12 cellular contexts compared by ENCODE assay signal in genomic region chr9:4788703-4789102, GRCh38. TPM values are rescaled to one million over a fixed set of nuclear protein-coding genes. Genes with fewer than 3 reads are reported as not detected.
A peak's percentile ranks its signal among the peaks of the same experiment; 100 is the strongest.
DNase-seq lines count a peak whose midpoint lies in the region; ATAC-seq, FAIRE-seq and TF ChIP-seq lines count a peak whose summit lies in the region.
"Had no signal": no experiment of that assay in that cellular context is flagged by ENCODE, and none has a peak within 500 bp of the region (broad histone marks: within the 10 kb centered on the region; RNA-seq: fewer than 3 reads in every experiment).

No MANE protein-coding gene starts in this region.

- no peak for TF ChIP-seq EP300 in SK-N-SH (IDR thresholded peaks at IDR 0.05; ENCODE audit: borderline replicate concordance in 1 of 2, low read depth in 1 of 2, low read length in 1 of 2)

- H3K4me3 ChIP-seq in breast epithelium (no peak overlapping the region), bronchial epithelial cell (ENCODE audit: low read depth, low read length) (no peak overlapping the region), SK-N-SH (ENCODE audit: low read depth in 2 of 2, low read length in 1 of 2) (no peak overlapping the region)
- H3K4me3 ChIP-seq: BLaER1 had no signal

- ATAC-seq in foreskin keratinocyte: no peak
- ATAC-seq in stimulated activated naive B cell treated with anti-CD40 and anti-IgM and Interleukin-4, amounts not matched to agents 10 μg/mL and 1 μg/mL and 100 μg/mL, for 72 hours (replicated peaks): no peak

- H3K27ac ChIP-seq in breast epithelium: no peak overlapping the region
- H3K27ac ChIP-seq in foreskin keratinocyte: peak overlapping the region; percentile 44
- H3K27ac ChIP-seq in SK-N-SH (ENCODE audit: low read depth in 2 of 2, low read length in 1 of 2): no peak overlapping the region
- H3K27ac ChIP-seq: BLaER1 had no signal

- TF ChIP-seq CTCF in MCF 10A (IDR thresholded peaks at IDR 0.05; ENCODE audit: unreplicated experiment) (no peak), breast epithelium (IDR thresholded peaks at IDR 0.05) (no peak), bronchial epithelial cell (IDR thresholded peaks at IDR 0.05; ENCODE audit: insufficient read depth, low read length, severe bottlenecking) (no peak), foreskin keratinocyte (conservative IDR thresholded peaks at IDR 0.05) (no peak), SK-N-SH (IDR thresholded peaks at IDR 0.05) (no peak)

- no peak for TF ChIP-seq RAD21 in SK-N-SH (IDR thresholded peaks at IDR 0.05; ENCODE audit: low read length)

- no TSS peak for BruUV-seq in MCF 10A (replicated peaks; lab: Mats Ljungman, UMichigan)

- H3F3A ChIP-seq in SK-N-SH (replicated peaks; ENCODE audit: insufficient read depth): peaks cover 5% of the 10 kb centered on the region

- no peak overlapping the region for H3K4me3 Mint-ChIP-seq in MCF 10A (ENCODE audit: unreplicated experiment)
- H3K4me3 Mint-ChIP-seq in stimulated activated naive B cell treated with anti-CD40 and anti-IgM and Interleukin-4, amounts not matched to agents 10 μg/mL and 1 μg/mL and 100 μg/mL, for 72 hours: no peak overlapping the region
- H3K4me3 Mint-ChIP-seq: H9 had no signal

- no peaks in the 10 kb centered on the region for H3K4me1 ChIP-seq in breast epithelium
- H3K4me1 ChIP-seq in foreskin keratinocyte: peaks cover 16% of the 10 kb centered on the region
- no peaks in the 10 kb centered on the region; a peak in 1 of 4 replicates for H3K4me1 ChIP-seq in SK-N-SH (ENCODE audit: control insufficient read depth in 1 of 2, insufficient read depth in 2 of 2, low read depth in 1 of 2, low read length in 1 of 2)

- DNase-seq in MCF 10A (ENCODE audit: unreplicated experiment) (peak; percentile 12), breast epithelium (ENCODE audit: low spot score in 2 of 2) (no peak), bronchial epithelial cell (ENCODE audit: low read depth) (peak; percentile 86), foreskin keratinocyte (peak in 1 of 2 donors; percentile 60), SK-N-SH (no peak), UCSD-AML1 (lab: John Stamatoyannopoulos, UW; ENCODE audit: unreplicated experiment) (no peak)
- DNase-seq in stimulated activated naive B cell treated with anti-CD40 and anti-IgM and Interleukin-4, amounts not matched to agents 10 μg/mL and 1 μg/mL and 100 μg/mL, for 72 hours: no peak
- DNase-seq: 8988T; AML-193; CD8-positive, alpha-beta memory T cell; H9 had no signal

- no peak for FAIRE-seq in bronchial epithelial cell (lab: Jason Lieb, UNC)

- no peak for TF ChIP-seq POLR2A in breast epithelium (IDR thresholded peaks at IDR 0.05)

- peaks cover 7% of the 10 kb centered on the region for H3K79me2 ChIP-seq in SK-N-SH (ENCODE audit: insufficient read depth)

- H3K27me3 ChIP-seq in breast epithelium (no peaks in the 10 kb centered on the region), bronchial epithelial cell (ENCODE audit: control insufficient read depth, insufficient read depth, low read length) (no peaks in the 10 kb centered on the region), foreskin keratinocyte (no peaks in the 10 kb centered on the region), SK-N-SH (ENCODE audit: insufficient read depth) (no peaks in the 10 kb centered on the region)
- H3K27me3 ChIP-seq: BLaER1 had no signal

- no peaks in the 10 kb centered on the region for H3K9me2 ChIP-seq in SK-N-SH

- intact Hi-C loops in MCF 10A (cut with micrococcal nuclease): no loop called here
- intact Hi-C loops in breast epithelium (cut with DNase I; ENCODE audit: low total_unique reads): loop anchor here (1.0 kb wide), 1 partner anchor 7 kb away; no protein-coding TSS in a partner anchor

- H3K27me3 Mint-ChIP-seq in MCF 10A (ENCODE audit: insufficient read depth, unreplicated experiment): no peaks in the 10 kb centered on the region
- peaks cover 12 to 22% of the 10 kb centered on the region in 2 donors for H3K27me3 Mint-ChIP-seq in stimulated activated naive B cell treated with anti-CD40 and anti-IgM and Interleukin-4, amounts not matched to agents 10 μg/mL and 1 μg/mL and 100 μg/mL, for 72 hours

- no peak overlapping the region for H3K9ac ChIP-seq in SK-N-SH
- H3K9ac ChIP-seq: BLaER1 had no signal

- no peaks in the 10 kb centered on the region for H3K9me3 ChIP-seq in breast epithelium
- no peaks in the 10 kb centered on the region for H3K9me3 ChIP-seq in SK-N-SH
- H3K9me3 ChIP-seq: BLaER1 had no signal

- H3K27ac Mint-ChIP-seq in MCF 10A (ENCODE audit: low read depth, unreplicated experiment): peak overlapping the region; percentile 47
- no peak overlapping the region for H3K27ac Mint-ChIP-seq in stimulated activated naive B cell treated with anti-CD40 and anti-IgM and Interleukin-4, amounts not matched to agents 10 μg/mL and 1 μg/mL and 100 μg/mL, for 72 hours
- H3K27ac Mint-ChIP-seq: CD8-positive, alpha-beta memory T cell; H9 had no signal

- CTCF ChIA-PET in MCF 10A (lab: Yijun Ruan, JAX): interaction anchor here (0.6 to 11.2 kb wide), 8 partner anchors 8 to 967 kb away, joined by 3 to 175 read pairs (median 3); no protein-coding TSS in a partner anchor
- CTCF ChIA-PET in SK-N-SH (lab: Yijun Ruan, JAX): interaction anchor here (0.7 to 1.2 kb wide), 3 partner anchors 8 to 199 kb away, joined by 3 to 5 read pairs (median 3); no protein-coding TSS in a partner anchor

- H4K20me1 ChIP-seq in SK-N-SH (ENCODE audit: insufficient read depth): no peaks in the 10 kb centered on the region

- H2AFZ ChIP-seq in SK-N-SH (ENCODE audit: low read depth): no peak overlapping the region

- POLR2A ChIA-PET in MCF 10A (lab: Yijun Ruan, JAX) (interaction anchor here (0.6 to 2.1 kb wide), 8 partner anchors 26 to 768 kb away, joined by 3 to 11 read pairs (median 4); partner anchors contain the start of genes JAK2 and PLPP6), SK-N-SH (lab: Yijun Ruan, JAX) (no interaction called here)

- 84% methylated on average over 6 of the region's 6 CpGs for WGBS in SK-N-SH (ENCODE audit: low lambda C conversion rate)

- no peak overlapping the region for H3K4me2 ChIP-seq in SK-N-SH
- H3K4me2 ChIP-seq: BLaER1 had no signal

- no peaks in the 10 kb centered on the region for H3K36me3 ChIP-seq in breast epithelium
- no peaks in the 10 kb centered on the region for H3K36me3 ChIP-seq in bronchial epithelial cell (ENCODE audit: control insufficient read depth, insufficient read depth, low read length)
- H3K36me3 ChIP-seq in SK-N-SH (replicated peaks in 1 of 2; ENCODE audit: control insufficient read depth in 1 of 2, insufficient read depth in 2 of 2, low read length in 1 of 2): no peaks in the 10 kb centered on the region
- H3K36me3 ChIP-seq: BLaER1 had no signal

- H3K4me1 Mint-ChIP-seq in MCF 10A (ENCODE audit: insufficient read depth, unreplicated experiment): peaks cover 7% of the 10 kb centered on the region
- H3K4me1 Mint-ChIP-seq in stimulated activated naive B cell treated with anti-CD40 and anti-IgM and Interleukin-4, amounts not matched to agents 10 μg/mL and 1 μg/mL and 100 μg/mL, for 72 hours: peaks cover 7 to 8% of the 10 kb centered on the region in 2 donors

- no peaks in the 10 kb centered on the region for H3K36me3 Mint-ChIP-seq in MCF 10A (ENCODE audit: insufficient read depth, unreplicated experiment)
- no peaks in the 10 kb centered on the region for H3K36me3 Mint-ChIP-seq in stimulated activated naive B cell treated with anti-CD40 and anti-IgM and Interleukin-4, amounts not matched to agents 10 μg/mL and 1 μg/mL and 100 μg/mL, for 72 hours

- no peaks in the 10 kb centered on the region for H3K9me3 Mint-ChIP-seq in MCF 10A (ENCODE audit: unreplicated experiment)
- H3K9me3 Mint-ChIP-seq in stimulated activated naive B cell treated with anti-CD40 and anti-IgM and Interleukin-4, amounts not matched to agents 10 μg/mL and 1 μg/mL and 100 μg/mL, for 72 hours: no peaks in the 10 kb centered on the region
- H3K9me3 Mint-ChIP-seq: CD8-positive, alpha-beta memory T cell; H9 had no signal

TF ChIP-seq in SK-N-SH, 30 proteins besides CTCF, POLR2A, EP300 and RAD21 (continues in another document):
- no peak for TF ChIP-seq GABPA (IDR thresholded peaks at IDR 0.05; ENCODE audit: low read depth)
- TF ChIP-seq NRF1 (IDR thresholded peaks at IDR 0.05; ENCODE audit: low read depth, low read length): no peak
- no peak for TF ChIP-seq TEAD4 (IDR thresholded peaks at IDR 0.05; ENCODE audit: borderline replicate concordance, insufficient read depth)
- no peak for TF ChIP-seq FOXM1 (IDR thresholded peaks at IDR 0.05; ENCODE audit: low read depth)
- no peak for TF ChIP-seq SIN3A (IDR thresholded peaks at IDR 0.05; ENCODE audit: borderline replicate concordance, low read depth, low read length)

RNA-seq across cellular contexts. Expression of gene RCL1, which starts 4.0 kb away (rescaled TPM):
- total RNA-seq in MCF 10A (2022) (20.2 and 27.8 TPM in 2 replicates), breast epithelium (100 to 1,000 TPM in 1 of 3 donors, 10 to 100 TPM in 2; 41.3 to 111 (median 46.7) TPM), bronchial epithelial cell (13.2 and 21.9 TPM in 2 replicates), foreskin keratinocyte (18.1 and 22.2 TPM in 2 replicates)
- polyA plus RNA-seq in foreskin keratinocyte (15.4 and 20.9 TPM in 2 replicates), SK-N-SH (2012; rRNA removed) (18.4 and 18.6 TPM in 2 replicates)
- 16.3 and 17.0 TPM in 2 replicates for polyA plus RNA-seq in SK-N-SH (2012; cell fraction: cytosol; rRNA removed)
- polyA plus RNA-seq in SK-N-SH (2012; cell fraction: nucleus; rRNA removed): 18.0 and 22.4 TPM in 2 replicates

RNA-seq across cellular contexts. Expression of gene AK3, which starts 47.7 kb away (rescaled TPM):
- total RNA-seq in MCF 10A (2022): 61.0 and 64.1 TPM in 2 replicates
- 100 to 1,000 TPM in 1 of 3 donors, 10 to 100 TPM in 2; 80.3 to 123 (median 84.6) TPM for total RNA-seq in breast epithelium
- 59.5 and 80.5 TPM in 2 replicates for total RNA-seq in bronchial epithelial cell
- 31.7 and 36.3 TPM in 2 replicates for total RNA-seq in foreskin keratinocyte
- 17.5 and 20.8 TPM in 2 replicates for polyA plus RNA-seq in foreskin keratinocyte
- 20.6 and 30.8 TPM in 2 replicates for polyA plus RNA-seq in SK-N-SH (2012; rRNA removed)
- polyA plus RNA-seq in SK-N-SH (2012; cell fraction: cytosol; rRNA removed): 33.5 and 41.1 TPM in 2 replicates
- polyA plus RNA-seq in SK-N-SH (2012; cell fraction: nucleus; rRNA removed): 13.6 and 32.3 TPM in 2 replicates

Comparison
In these comparisons a context has a peak if more than half of its experiments do, and no peak if none do; other contexts are left out.
1. DNase-seq: peak in MCF 10A (single experiment) and bronchial epithelial cell (single experiment); none in breast epithelium (0 of 2), SK-N-SH (single experiment), UCSD-AML1 (single experiment) and stimulated activated naive B cell treated with anti-CD40 and anti-IgM and Interleukin-4, amounts not matched to agents 10 μg/mL and 1 μg/mL and 100 μg/mL, for 72 hours (single experiment).